In genomic region chr6:15521516-15521915, GRCh38 we compare ENCODE assay signal across 13 cellular contexts.
DNase-seq lines count a peak whose midpoint lies in the region; ATAC-seq, FAIRE-seq and TF ChIP-seq lines count a peak whose summit lies in the region.
"Had no signal": no experiment of that assay in that cellular context is flagged by ENCODE, and none has a peak within 500 bp of the region (broad histone marks: within the 10 kb centered on the region; RNA-seq: fewer than 3 reads in every experiment).

No MANE protein-coding gene starts in this region.

- no peaks in the 10 kb centered on the region for H3K27me3 Mint-ChIP-seq in CD8-positive, alpha-beta T cell (ENCODE audit: low read depth)
- H3K27me3 Mint-ChIP-seq in H9 (ENCODE audit: low read depth), result peaks cover 15% of the 10 kb centered on the region

- H2AFZ ChIP-seq in H9 (ENCODE audit: low read length), result no peak overlapping the region

- no peak overlapping the region for H2AK5ac ChIP-seq in H9 (ENCODE audit: insufficient read length, low read length)

- H3K4me3 Mint-ChIP-seq in CD8-positive, alpha-beta T cell, result no peak overlapping the region
- H3K4me3 Mint-ChIP-seq in H9, result no peak overlapping the region

- H2BK20ac ChIP-seq in H9 (ENCODE audit: low read depth, low read length, poor library complexity, severe bottlenecking), result no peak overlapping the region

- peak overlapping the region; percentile 49 for H3K27ac Mint-ChIP-seq in CD8-positive, alpha-beta T cell
- no peak overlapping the region for H3K27ac Mint-ChIP-seq in H9

- H4K5ac ChIP-seq in H9 (ENCODE audit: insufficient read length, low read depth, low read length), result no peak overlapping the region

- H3K18ac ChIP-seq in H9 (ENCODE audit: insufficient read length, low read depth, low read length), result no peak overlapping the region

- no peak for FAIRE-seq in small intestine (lab: Jason Lieb, UNC)

- H4K8ac ChIP-seq in H9 (replicated peaks; ENCODE audit: insufficient read length, low read depth, low read length), result no peak overlapping the region

- WGBS in H9 (ENCODE audit: extremely low coverage, insufficient read length, low lambda C conversion rate), result no CpG with 5 or more reads among the region's 5 CpGs
- WGBS in small intestine, 3 donors, result 69 to 82% (median 80%) methylated on average over 5 of the region's 5 CpGs

- no peak for ATAC-seq in CD8-positive, alpha-beta T cell
- no peak for ATAC-seq in GM21381 (IDR thresholded peaks at IDR 0.05; ENCODE audit: unreplicated experiment)

- H3K4me1 ChIP-seq in CD8-positive, alpha-beta T cell (ENCODE audit: insufficient read depth, low read length), result no peaks in the 10 kb centered on the region
- H3K4me1 ChIP-seq in H9 (ENCODE audit: insufficient read depth, low read length), result no peaks in the 10 kb centered on the region
- H3K4me1 ChIP-seq in small intestine (ENCODE audit: control insufficient read depth in 2 of 2, insufficient read depth in 1 of 2, low read depth in 1 of 2, low read length in 1 of 2), result no peaks in the 10 kb centered on the region
- H3K4me1 ChIP-seq: SJSA1 had no signal

- H3K27me3 ChIP-seq in CD8-positive, alpha-beta T cell (ENCODE audit: insufficient read depth, low read length), result no peaks in the 10 kb centered on the region
- H3K27me3 ChIP-seq in H9 (ENCODE audit: insufficient read depth, low read length) (no peaks in the 10 kb centered on the region), small intestine (ENCODE audit: control insufficient read depth in 2 of 2, insufficient read depth in 2 of 2, low read length in 2 of 2) (no peaks in the 10 kb centered on the region)
- H3K27me3 ChIP-seq: SJSA1 had no signal

- no peak overlapping the region for H3T11ph ChIP-seq in H9 (ENCODE audit: low read length)

- H2BK12ac ChIP-seq in H9 (ENCODE audit: insufficient read length, low read depth, low read length), result no peak overlapping the region

- H3K4me1 Mint-ChIP-seq in CD8-positive, alpha-beta T cell (ENCODE audit: low read depth), result peaks cover 2% of the 10 kb centered on the region
- peaks cover 0 to 13% of the 10 kb centered on the region in 2 experiments; a peak in 2 of 4 replicates for H3K4me1 Mint-ChIP-seq in H9

- no peak for DNase-seq in CD8-positive, alpha-beta T cell
- DNase-seq in NCI-H82 (lab: John Stamatoyannopoulos, UW) (peak; percentile 72), epidermal melanocyte (ENCODE audit: insufficient read length, low spot score) (peak; percentile 60), renal cortical epithelial cell (ENCODE audit: low read depth) (peak; percentile 19), H9 (no peak), SW 1271 (lab: John Stamatoyannopoulos, UW) (no peak), small intestine (no peak)
- DNase-seq: activated T-cell treated with anti-CD3 and anti-CD28 coated beads, Interleukin-2, amount 50 U/mL, for 1 hour; dermis blood vessel endothelial cell had no signal

- H3K36me3 ChIP-seq in CD8-positive, alpha-beta T cell (ENCODE audit: insufficient read depth, low read length), result peaks cover 37% of the 10 kb centered on the region
- H3K36me3 ChIP-seq in small intestine (ENCODE audit: control insufficient read depth in 2 of 2, insufficient read depth in 2 of 2, low read length in 2 of 2), result peaks cover 17 to 21% of the 10 kb centered on the region in 2 donors

- no peak overlapping the region for H3K4me2 ChIP-seq in H9 (ENCODE audit: insufficient read depth, insufficient read length, low read length)

- intact Hi-C loops in CD8-positive, alpha-beta T cell (cut with DNase I, micrococcal nuclease), result no loop called here

- H3K79me2 ChIP-seq in H9 (ENCODE audit: insufficient read depth, low read length), result no peaks in the 10 kb centered on the region

- POLR2A ChIA-PET in CD8-positive, alpha-beta T cell (lab: Charles Lee), result no interaction called here

- H3K27ac ChIP-seq in CD8-positive, alpha-beta T cell (ENCODE audit: low read depth, low read length), result no peak overlapping the region
- H3K27ac ChIP-seq in H9 (ENCODE audit: insufficient read length, low read depth, low read length) (no peak overlapping the region), small intestine (ENCODE audit: low read depth in 1 of 2, low read length in 1 of 2) (no peak overlapping the region)
- H3K27ac ChIP-seq: C4-2B, SJSA1, VCaP had no signal

- no peak overlapping the region for H2BK120ac ChIP-seq in H9 (ENCODE audit: low read depth, low read length, poor library complexity, severe bottlenecking)

- H3K14ac ChIP-seq in H9 (ENCODE audit: insufficient read depth, low read length), result no peak overlapping the region

- H4K91ac ChIP-seq in H9 (ENCODE audit: insufficient read length, low read depth, low read length), result no peak overlapping the region

- H3K4ac ChIP-seq in H9 (ENCODE audit: low read depth, low read length), result no peak overlapping the region

- no peaks in the 10 kb centered on the region for H3K23me2 ChIP-seq in H9 (ENCODE audit: insufficient read length, low read depth, low read length, poor library complexity, severe bottlenecking)

- no peak for TF ChIP-seq CTCF in CD8-positive, alpha-beta T cell (IDR thresholded peaks at IDR 0.05)
- no peak for TF ChIP-seq CTCF in H9 (conservative IDR thresholded peaks at IDR 0.05)

- no peak overlapping the region for H3K23ac ChIP-seq in H9 (ENCODE audit: insufficient read length, low read depth, low read length)

- H3K56ac ChIP-seq in H9 (ENCODE audit: insufficient read length, low read depth, low read length), result no peak overlapping the region

- no peaks in the 10 kb centered on the region for H3K9me3 ChIP-seq in CD8-positive, alpha-beta T cell (ENCODE audit: low read length)
- H3K9me3 ChIP-seq in H9 (ENCODE audit: control insufficient read depth, low read depth, low read length), result peaks cover 8% of the 10 kb centered on the region
- no peaks in the 10 kb centered on the region for H3K9me3 ChIP-seq in small intestine (ENCODE audit: control insufficient read depth, low read depth)
- H3K9me3 ChIP-seq: SJSA1 had no signal

- no peaks in the 10 kb centered on the region for H4K20me1 ChIP-seq in H9 (ENCODE audit: control insufficient read depth, insufficient read depth, insufficient read length)

- H3K9me3 Mint-ChIP-seq in CD8-positive, alpha-beta T cell, result no peaks in the 10 kb centered on the region
- H3K9me3 Mint-ChIP-seq in H9, result peaks cover 10 to 29% of the 10 kb centered on the region in 2 experiments

- H2BK5ac ChIP-seq in H9 (ENCODE audit: insufficient read length, low read length), result no peak overlapping the region

- H2BK15ac ChIP-seq in H9 (ENCODE audit: low read depth, low read length), result no peak overlapping the region

- CTCF ChIA-PET in CD8-positive, alpha-beta T cell (lab: Charles Lee), result interaction anchor here (0.6 to 1.6 kb wide), 4 partner anchors 10 to 1420 kb away, joined by 3 to 6 read pairs (median 4); no protein-coding TSS in a partner anchor

- peaks cover 95% of the 10 kb centered on the region for H3K36me3 Mint-ChIP-seq in CD8-positive, alpha-beta T cell
- peaks cover 78 to 98% (median 98%) of the 10 kb centered on the region in 3 experiments for H3K36me3 Mint-ChIP-seq in H9 (ENCODE audit: insufficient read depth in 1 of 3, low read depth in 3 of 3)

- no peak overlapping the region for H3K9ac ChIP-seq in H9 (ENCODE audit: extremely low read depth, insufficient read length, low read length)

- no peaks in the 10 kb centered on the region for H3K79me1 ChIP-seq in H9 (ENCODE audit: insufficient read depth, low read depth, low read length, poor library complexity, severe bottlenecking)

- H3K4me3 ChIP-seq in CD8-positive, alpha-beta T cell (ENCODE audit: low read depth, low read length), result no peak overlapping the region
- no peak overlapping the region for H3K4me3 ChIP-seq in small intestine (ENCODE audit: low read depth in 1 of 2, low read length in 2 of 2)
- H3K4me3 ChIP-seq: SJSA1 had no signal

Comparison
In these comparisons a context has a peak if more than half of its experiments do, and no peak if none do; other contexts are left out.
1. DNase-seq: peak in NCI-H82 (single experiment), epidermal melanocyte (single experiment) and renal cortical epithelial cell (single experiment); none in CD8-positive, alpha-beta T cell (0 of 7), H9 (single experiment), SW 1271 (0 of 2) and small intestine (single experiment).